ENCODE assay signal across 9 cellular contexts in the genomic region with DNA sequence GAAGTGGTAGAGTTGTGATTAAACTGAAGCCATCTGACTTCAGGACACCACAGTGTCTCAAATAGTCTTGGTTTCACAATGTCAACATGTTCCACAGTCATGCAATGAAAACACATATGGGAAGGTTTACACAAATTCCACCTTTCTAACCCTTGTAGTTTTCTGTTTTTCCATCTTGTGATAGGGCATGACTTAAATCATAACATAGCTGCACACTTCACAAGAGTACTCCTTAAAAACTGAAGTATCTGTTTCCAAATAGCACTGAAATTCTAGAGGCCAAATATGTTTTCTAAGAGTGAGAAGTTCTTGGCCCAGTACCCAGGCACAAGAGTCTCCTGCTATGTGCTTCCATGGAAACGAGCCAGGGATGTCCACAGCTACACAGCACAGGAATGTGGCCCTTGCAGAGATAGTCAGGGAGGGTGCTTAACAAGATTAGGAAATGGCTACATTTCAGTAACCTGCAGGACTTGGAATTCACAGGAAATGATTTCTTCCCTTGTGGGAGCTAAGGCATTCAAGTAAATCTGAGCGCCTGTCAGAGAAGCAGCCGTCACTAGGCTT.
DNase-seq lines count a peak whose midpoint lies in the region; ATAC-seq, FAIRE-seq and TF ChIP-seq lines count a peak whose summit lies in the region.
"Had no signal": no experiment of that assay in that cellular context is flagged by ENCODE, and none has a peak within 500 bp of the region (broad histone marks: within the 10 kb centered on the region; RNA-seq: fewer than 3 reads in every experiment).

No MANE protein-coding gene starts in this region.

- FAIRE-seq in keratinocyte (lab: Jason Lieb, UNC) = peak; percentile 89

- no peaks in the 10 kb centered on the region for H3K9me1 ChIP-seq in keratinocyte (ENCODE audit: control insufficient read depth, extremely low read depth, insufficient read depth, low read length)

- no peak for DNase-seq in HL-60 (ENCODE audit: low read depth in 1 of 2, low spot score in 1 of 2)
- peak; percentile 69 for DNase-seq in mammary epithelial cell
- DNase-seq in keratinocyte (ENCODE audit: low read depth, low spot score) = no peak
- DNase-seq in stromal cell of bone marrow (ENCODE audit: low read depth) = peak; percentile 61
- no peak for DNase-seq in WERI-Rb-1
- no peak for DNase-seq in T-helper 17 cell
- DNase-seq in NCI-H446 (lab: John Stamatoyannopoulos, UW) = no peak
- no peak for DNase-seq in NCI-H2171 (lab: John Stamatoyannopoulos, UW)

- H4K20me1 ChIP-seq in mammary epithelial cell (ENCODE audit: insufficient read depth, low read length) (no peaks in the 10 kb centered on the region), keratinocyte (ENCODE audit: control insufficient read depth, extremely low read depth, insufficient read depth, low read length) (no peaks in the 10 kb centered on the region)

- H3K4me1 ChIP-seq in mammary epithelial cell (ENCODE audit: insufficient read depth, low read length) = peaks cover 16% of the 10 kb centered on the region
- H3K4me1 ChIP-seq in keratinocyte (ENCODE audit: control insufficient read depth, extremely low read depth, insufficient read depth, low read length) = peaks cover 8% of the 10 kb centered on the region

- H3K4me3 ChIP-seq in HL-60 (replicated peaks; ENCODE audit: insufficient read depth, low read length) (no peak overlapping the region), mammary epithelial cell (replicated peaks in 1 of 3; ENCODE audit: insufficient read depth in 1 of 3, low read depth in 2 of 3, low read length in 3 of 3) (no peak overlapping the region), keratinocyte (ENCODE audit: control insufficient read depth in 2 of 3, extremely low read depth in 1 of 3, insufficient read depth in 2 of 3, low read depth in 1 of 3, low read length in 3 of 3) (no peak overlapping the region), WERI-Rb-1 (ENCODE audit: low read depth, low read length) (no peak overlapping the region)
- H3K4me3 ChIP-seq: dorsolateral prefrontal cortex had no signal

- H3K36me3 Mint-ChIP-seq in T-helper 17 cell (ENCODE audit: low read depth) = no peaks in the 10 kb centered on the region

- H3K9me3 ChIP-seq in mammary epithelial cell (replicated peaks; ENCODE audit: insufficient read depth, low read length) (no peaks in the 10 kb centered on the region), keratinocyte (ENCODE audit: control insufficient read depth, low read depth, low read length) (no peaks in the 10 kb centered on the region), WERI-Rb-1 (ENCODE audit: severe bottlenecking) (no peaks in the 10 kb centered on the region), T-helper 17 cell (ENCODE audit: control insufficient read depth, low read length, poor library complexity, severe bottlenecking) (no peaks in the 10 kb centered on the region)

- no peaks in the 10 kb centered on the region for H3K27me3 Mint-ChIP-seq in T-helper 17 cell

- dilution Hi-C loops in mammary epithelial cell (cut with HindIII; ENCODE audit: low sequenced_read_pairs) = no loop called here
- dilution Hi-C loops in keratinocyte (cut with MboI; ENCODE audit: extremely low pct_ligation_motif_present, low sequenced_read_pairs) = no loop called here

- H3K4me3 Mint-ChIP-seq in T-helper 17 cell = no peak overlapping the region

- H3K36me3 ChIP-seq in mammary epithelial cell (ENCODE audit: insufficient read depth, low read length) (no peaks in the 10 kb centered on the region), keratinocyte (ENCODE audit: control insufficient read depth in 2 of 2, extremely low read depth in 1 of 2, insufficient read depth in 2 of 2, low read length in 2 of 2) (no peaks in the 10 kb centered on the region), WERI-Rb-1 (no peaks in the 10 kb centered on the region)

- no peak for ATAC-seq in T-helper 17 cell

- TF ChIP-seq CTCF in HL-60 (IDR thresholded peaks at IDR 0.05; ENCODE audit: insufficient read depth, low read length) (no peak), mammary epithelial cell (conservative IDR thresholded peaks at IDR 0.05 in 1 of 2, IDR thresholded peaks at IDR 0.05 in 1 of 2; ENCODE audit: extremely low read depth in 1 of 2, insufficient read depth in 1 of 2, low read depth in 1 of 2, low read length in 2 of 2) (no peak), keratinocyte (optimal IDR thresholded peaks at IDR 0.05 in 1 of 3, IDR thresholded peaks at IDR 0.05 in 1 of 3, conservative IDR thresholded peaks at IDR 0.05 in 1 of 3; ENCODE audit: extremely low read depth in 1 of 3, insufficient read depth in 2 of 3, low read length in 3 of 3) (no peak), WERI-Rb-1 (IDR thresholded peaks at IDR 0.05; ENCODE audit: low read depth, low read length) (no peak)

- H3K27me3 ChIP-seq in HL-60 (ENCODE audit: insufficient read depth, poor library complexity, severe bottlenecking) (no peaks in the 10 kb centered on the region), mammary epithelial cell (ENCODE audit: insufficient read depth, low read length) (no peaks in the 10 kb centered on the region), keratinocyte (ENCODE audit: control insufficient read depth, extremely low read depth, insufficient read depth, low read length) (no peaks in the 10 kb centered on the region), WERI-Rb-1 (ENCODE audit: insufficient read depth, low read depth, severe bottlenecking) (no peaks in the 10 kb centered on the region)
- H3K27me3 ChIP-seq: dorsolateral prefrontal cortex had no signal

- CTCF ChIA-PET in mammary epithelial cell (lab: Charles Lee; ENCODE audit: low non-redundant PET) = no interaction called here

- no peak overlapping the region for H3K9ac ChIP-seq in mammary epithelial cell (ENCODE audit: insufficient read depth, low read length)
- no peak overlapping the region for H3K9ac ChIP-seq in keratinocyte (ENCODE audit: control insufficient read depth, extremely low read depth, insufficient read depth, low read length)

- no TSS peak for BruUV-seq in mammary epithelial cell (replicated peaks; lab: Mats Ljungman, UMichigan)

- peak overlapping the region; percentile 66 for H3K27ac ChIP-seq in HL-60 (replicated peaks)
- H3K27ac ChIP-seq in mammary epithelial cell (ENCODE audit: insufficient read depth, low read depth, low read length) = peak overlapping the region; percentile 31
- no peak overlapping the region for H3K27ac ChIP-seq in keratinocyte (ENCODE audit: control insufficient read depth, insufficient read depth, low read length)
- no peak overlapping the region for H3K27ac ChIP-seq in WERI-Rb-1

- H2AFZ ChIP-seq in mammary epithelial cell (ENCODE audit: low read depth, low read length) (peak overlapping the region; percentile 64), keratinocyte (ENCODE audit: control insufficient read depth, low read length) (peak overlapping the region; percentile 12)

- H3K79me2 ChIP-seq in mammary epithelial cell (ENCODE audit: insufficient read depth, low read length) (no peaks in the 10 kb centered on the region), keratinocyte (ENCODE audit: control insufficient read depth, insufficient read depth, low read length) (no peaks in the 10 kb centered on the region)

- H3K27ac Mint-ChIP-seq in T-helper 17 cell = no peak overlapping the region

- intact Hi-C loops in mammary epithelial cell (cut with micrococcal nuclease) = loop anchor here (5.0 kb wide), 1 partner anchor 38 kb away; no protein-coding TSS in a partner anchor

- 10% methylated on average over 3 of the region's 3 CpGs for WGBS in mammary epithelial cell (ENCODE audit: low coverage, missing lambda C conversion rate)

- no peaks in the 10 kb centered on the region for H3K4me1 Mint-ChIP-seq in T-helper 17 cell

- peak overlapping the region; percentile 13 for H3K4me2 ChIP-seq in mammary epithelial cell (ENCODE audit: insufficient read depth, low read depth, low read length)
- H3K4me2 ChIP-seq in keratinocyte (ENCODE audit: control insufficient read depth, extremely low read depth, insufficient read depth, low read depth, low read length) = peak overlapping the region; percentile 40

- in situ Hi-C loops in mammary epithelial cell (cut with MboI; ENCODE audit: low sequenced_read_pairs in 2 of 2) = no loop called here

Comparison
In these comparisons a context has a peak if more than half of its experiments do, and no peak if none do; other contexts are left out.
1. DNase-seq: peak in mammary epithelial cell (single experiment) and stromal cell of bone marrow (single experiment); none in HL-60 (0 of 2), keratinocyte (single experiment), WERI-Rb-1 (single experiment), T-helper 17 cell (0 of 3), NCI-H446 (0 of 2) and NCI-H2171 (single experiment).
2. H3K27ac ChIP-seq: peak in HL-60 (single experiment) and mammary epithelial cell (single experiment); none in keratinocyte (single experiment) and WERI-Rb-1 (single experiment).